ENCODE assay signal across 9 cellular contexts in genomic region chr3:4984511-4984864, GRCh38. TPM values are rescaled to one million over a fixed set of nuclear protein-coding genes. Genes with fewer than 3 reads are reported as not detected.
DNase-seq lines count a peak whose midpoint lies in the region; ATAC-seq and TF ChIP-seq lines count a peak whose summit lies in the region.
"Had no signal": no experiment of that assay in that cellular context is flagged by ENCODE, and none has a peak within 500 bp of the region (broad histone marks: within the 10 kb centered on the region; RNA-seq: fewer than 3 reads in every experiment).

No MANE protein-coding gene starts in this region.

- H3K27me3 Mint-ChIP-seq in CD8-positive, alpha-beta T cell (ENCODE audit: low read depth) = no peaks in the 10 kb centered on the region

- H3K4me1 ChIP-seq in CD8-positive, alpha-beta T cell (ENCODE audit: insufficient read depth, low read length) = peaks cover 58% of the 10 kb centered on the region
- peaks cover 32% of the 10 kb centered on the region for H3K4me1 ChIP-seq in prostate gland (replicated peaks)

- peaks cover 33% of the 10 kb centered on the region for H3K36me3 Mint-ChIP-seq in CD8-positive, alpha-beta T cell

- peak overlapping the region; percentile 27 for H3K4me3 ChIP-seq in CD8-positive, alpha-beta T cell (ENCODE audit: low read depth, low read length)
- H3K4me3 ChIP-seq in epithelial cell of esophagus (ENCODE audit: low read length) (peak overlapping the region; percentile 4), prostate gland (peak overlapping the region in 1 of 2 donors; percentile 23)

- H3K4me3 Mint-ChIP-seq in CD8-positive, alpha-beta T cell = peak overlapping the region; percentile 64

- no peaks in the 10 kb centered on the region for H3K9me3 ChIP-seq in CD8-positive, alpha-beta T cell (ENCODE audit: low read length)
- no peaks in the 10 kb centered on the region for H3K9me3 ChIP-seq in prostate gland

- intact Hi-C loops in CD8-positive, alpha-beta T cell (cut with DNase I, micrococcal nuclease) = loop anchor here (1.0 to 10.0 kb wide), 6 partner anchors 18 to 680 kb away; partner anchors contain the start of gene SETMAR (in 1 of the 2)
- intact Hi-C loops in prostate gland (cut with DNase I) = loop anchor here (10.0 kb wide), 2 partner anchors 240 to 330 kb away; no protein-coding TSS in a partner anchor

- TF ChIP-seq CTCF in CD8-positive, alpha-beta T cell (IDR thresholded peaks at IDR 0.05) = no peak
- TF ChIP-seq CTCF in RWPE1 (conservative IDR thresholded peaks at IDR 0.05; ENCODE audit: low read depth) = no peak
- TF ChIP-seq CTCF in epithelial cell of esophagus (IDR thresholded peaks at IDR 0.05; ENCODE audit: insufficient read depth, low read depth, low read length, missing control alignments) = no peak
- no peak for TF ChIP-seq CTCF in prostate gland (IDR thresholded peaks at IDR 0.05)

- no peak for TF ChIP-seq POLR2A in prostate gland (IDR thresholded peaks at IDR 0.05)

- peaks cover 59% of the 10 kb centered on the region for H3K4me1 Mint-ChIP-seq in CD8-positive, alpha-beta T cell (ENCODE audit: low read depth)

- H3K27ac ChIP-seq in CD8-positive, alpha-beta T cell (ENCODE audit: low read depth, low read length) = no peak overlapping the region
- H3K27ac ChIP-seq in RWPE1 = peak overlapping the region; percentile 92
- peak overlapping the region; percentile 98 for H3K27ac ChIP-seq in prostate gland

- no peaks in the 10 kb centered on the region for H3K27me3 ChIP-seq in CD8-positive, alpha-beta T cell (ENCODE audit: insufficient read depth, low read length)
- no peaks in the 10 kb centered on the region for H3K27me3 ChIP-seq in prostate gland (replicated peaks; ENCODE audit: insufficient read depth)

- WGBS in prostate gland = 42% methylated on average over 9 of the region's 9 CpGs

- no peak for ATAC-seq in CD8-positive, alpha-beta T cell
- no peak for ATAC-seq in HG02970 (IDR thresholded peaks at IDR 0.05; ENCODE audit: low FRiP score, unreplicated experiment)

- H3K9me3 Mint-ChIP-seq in CD8-positive, alpha-beta T cell = no peaks in the 10 kb centered on the region

- H3K36me3 ChIP-seq in CD8-positive, alpha-beta T cell (ENCODE audit: insufficient read depth, low read length) = peaks cover 7% of the 10 kb centered on the region
- no peaks in the 10 kb centered on the region for H3K36me3 ChIP-seq in prostate gland

- H3K27ac Mint-ChIP-seq in CD8-positive, alpha-beta T cell = peak overlapping the region; percentile 93

- DNase-seq in CD8-positive, alpha-beta T cell = no peak
- DNase-seq in RWPE1 (ENCODE audit: low spot score) = no peak
- DNase-seq in epithelial cell of esophagus (ENCODE audit: low read depth) = peak; percentile 41
- no peak for DNase-seq in prostate gland (ENCODE audit: low spot score)
- DNase-seq in NCI-H2081 treated with DMSO at 0.1 percent for 48 hours (lab: John Stamatoyannopoulos, UW) = no peak
- DNase-seq in cerebellar nuclear complex (lab: John Stamatoyannopoulos, UW) = no peak
- DNase-seq in stimulated activated CD4-positive, alpha-beta T cell treated with anti-CD3 and anti-CD28 coated beads, Interleukin-1b, Interleukin-23, amount 100 ng/mL, for 48 hours = no peak
- DNase-seq: occipital lobe had no signal

- POLR2A ChIA-PET in CD8-positive, alpha-beta T cell (lab: Charles Lee) = interaction anchor here (0.7 to 1.5 kb wide), 5 partner anchors 11 to 73 kb away, joined by 3 to 4 read pairs (median 3); no protein-coding TSS in a partner anchor
- POLR2A ChIA-PET in RWPE1 (lab: Yijun Ruan, JAX; ENCODE audit: low non-redundant PET) = interaction anchor here (4.2 kb wide), 1 partner anchor 38 kb away, joined by 19 read pairs; no protein-coding TSS in a partner anchor

- CTCF ChIA-PET in CD8-positive, alpha-beta T cell (lab: Charles Lee) = interaction anchor here (0.8 to 4.3 kb wide), 14 partner anchors 8 to 273 kb away, joined by 3 to 31 read pairs (median 4); no protein-coding TSS in a partner anchor
- CTCF ChIA-PET in RWPE1 (lab: Yijun Ruan, JAX) = interaction anchor here (0.6 to 2.0 kb wide), 3 partner anchors 42 to 329 kb away, joined by 4 to 8 read pairs (median 6); no protein-coding TSS in a partner anchor

RNA-seq across cellular contexts. Expression of gene BHLHE40, which starts 5.3 kb away (rescaled TPM):
- 100 to 1,000 TPM; 246 to 253 TPM for total RNA-seq in CD8-positive, alpha-beta T cell
- 10 to 100 TPM; 32.3 to 52.0 TPM for total RNA-seq in prostate gland

Comparison
In these comparisons a context has a peak if more than half of its experiments do, and no peak if none do; other contexts are left out.
1. RNA of gene BHLHE40, which starts 5.3 kb away (total RNA-seq): 246 to 253 TPM in CD8-positive, alpha-beta T cell; 32.3 to 52.0 TPM in prostate gland; every median in the first group is over 4 times any median in the second.